ENCODE assay signal across 30 cellular contexts in the genomic region with DNA sequence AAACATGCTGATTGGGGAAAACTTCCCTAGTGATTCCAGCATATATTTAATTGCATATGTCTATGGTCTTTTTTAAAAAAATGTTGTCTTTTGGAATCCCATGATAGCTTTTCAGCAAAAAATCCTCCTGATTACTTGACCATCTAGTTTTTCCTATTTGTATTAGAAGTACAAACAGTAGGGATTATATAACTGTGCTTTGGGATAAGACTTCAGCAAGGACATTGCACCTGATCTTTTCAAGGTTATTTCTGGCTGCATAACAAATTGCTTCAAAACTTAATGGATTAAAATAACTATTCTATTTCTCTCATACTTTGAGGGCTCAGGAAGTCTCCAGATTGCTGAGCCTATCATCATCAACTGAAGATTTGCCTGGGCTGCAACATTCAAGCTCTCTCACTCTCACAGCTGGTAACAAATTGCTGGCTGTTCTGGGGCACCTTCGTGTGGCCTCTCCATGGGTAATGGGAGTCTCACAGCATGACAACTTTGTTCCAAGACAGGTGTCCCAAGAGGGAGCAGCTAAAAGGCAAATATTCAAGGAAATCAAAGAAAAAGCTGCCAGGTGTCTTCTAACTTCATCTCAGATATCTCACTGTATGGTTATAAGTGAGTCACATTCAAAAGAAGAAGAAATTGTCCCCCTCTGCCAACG.
"Had no signal": no experiment of that assay in that cellular context is flagged by ENCODE, and none has a peak within 500 bp of the region (broad histone marks: within the 10 kb centered on the region; RNA-seq: fewer than 3 reads in every experiment).

No MANE protein-coding gene starts in this region.

- H3K27me3 Mint-ChIP-seq: activated naive CD4-positive, alpha-beta T cell treated with anti-CD3 and anti-CD28 coated beads, Interleukin-2, amount 10 ng/mL, durations not matched to agents 7 days and 5 days; activated naive CD8-positive, alpha-beta T cell treated with anti-CD3 and anti-CD28 coated beads, Interleukin-2, amount 10 ng/mL, durations not matched to agents 7 days and 5 days; naive B cell; stimulated activated naive B cell treated with anti-CD40 and anti-IgM and Interleukin-4, amounts not matched to agents 10 μg/mL and 1 μg/mL and 100 μg/mL, for 72 hours had no signal

- FAIRE-seq: astrocyte had no signal

- H3K4me1 ChIP-seq: breast epithelium, esophagus muscularis mucosa, foreskin keratinocyte, parathyroid adenoma, right atrium auricular region, stomach, upper lobe of left lung, vagina had no signal

- DNase-seq: activated CD4-positive, alpha-beta T cell treated with anti-CD3 and anti-CD28 coated beads for 4 hours; activated CD4-positive, alpha-beta T cell treated with anti-CD3 and anti-CD28 coated beads, Interleukin-2, amount 50 U/mL, for 4 hours; activated effector memory CD4-positive, alpha-beta T cell treated with Interleukin-2 at 50 U/mL for 16 hours; activated naive CD4-positive, alpha-beta T cell treated with anti-CD3 and anti-CD28 coated beads, Interleukin-2, amount 10 ng/mL, durations not matched to agents 7 days and 5 days; activated naive CD8-positive, alpha-beta T cell treated with anti-CD3 and anti-CD28 coated beads, Interleukin-2, amount 10 ng/mL, durations not matched to agents 7 days and 5 days; activated T-cell treated with anti-CD3 and anti-CD28 coated beads for 4 hours; activated T-cell treated with anti-CD3 and anti-CD28 coated beads, Interleukin-2, amount 50 U/mL, for 72 hours; central memory CD4-positive, alpha-beta T cell; foreskin keratinocyte; heart right ventricle; islet precursor cell; left cardiac atrium; naive B cell; nephron progenitor cell; stimulated activated CD4-positive, alpha-beta T cell treated with anti-CD3 and anti-CD28 coated beads, Interleukin-15, amount 100 ng/mL, for 24 hours; stimulated activated CD4-positive, alpha-beta T cell treated with anti-CD3 and anti-CD28 coated beads, Interleukin-2, amount 100 ng/mL, for 24 hours; stimulated activated naive B cell treated with anti-CD40 and anti-IgM and Interleukin-4, amounts not matched to agents 10 μg/mL and 1 μg/mL and 100 μg/mL, for 72 hours; stomach; thyroid gland; upper lobe of left lung had no signal

- H3K36me3 ChIP-seq: breast epithelium, esophagus muscularis mucosa, heart right ventricle, neutrophil, right atrium auricular region, stomach, thyroid gland, upper lobe of left lung, vagina had no signal

- H3K27me3 ChIP-seq: breast epithelium, esophagus muscularis mucosa, foreskin keratinocyte, heart right ventricle, neutrophil, right atrium auricular region, stomach, thyroid gland, upper lobe of left lung, vagina had no signal

- H3K27ac ChIP-seq: breast epithelium, esophagus muscularis mucosa, foreskin keratinocyte, heart right ventricle, neutrophil, parathyroid adenoma, right atrium auricular region, stomach, thyroid gland, upper lobe of left lung, vagina had no signal

- H3K9me3 Mint-ChIP-seq: naive B cell; nephron progenitor cell; stimulated activated naive B cell treated with anti-CD40 and anti-IgM and Interleukin-4, amounts not matched to agents 10 μg/mL and 1 μg/mL and 100 μg/mL, for 72 hours had no signal

- H3K4me3 ChIP-seq: breast epithelium, esophagus muscularis mucosa, heart right ventricle, right atrium auricular region, smooth muscle cell, stomach, thyroid gland, upper lobe of left lung, vagina had no signal

- H3K4me3 Mint-ChIP-seq: activated naive CD4-positive, alpha-beta T cell treated with anti-CD3 and anti-CD28 coated beads, Interleukin-2, amount 10 ng/mL, durations not matched to agents 7 days and 5 days; activated naive CD8-positive, alpha-beta T cell treated with anti-CD3 and anti-CD28 coated beads, Interleukin-2, amount 10 ng/mL, durations not matched to agents 7 days and 5 days; activated T-cell treated with anti-CD3 and anti-CD28 coated beads, Interleukin-2, amount 50 U/mL, for 72 hours; mesothelial cell of epicardium; naive B cell; nephron progenitor cell; stimulated activated naive B cell treated with anti-CD40 and anti-IgM and Interleukin-4, amounts not matched to agents 10 μg/mL and 1 μg/mL and 100 μg/mL, for 72 hours; T-helper 2 cell treated with Interferon-gamma antibody and Interleukin-4, amounts not matched to agents 5 μg/mL and 100 μg/mL, for 36 hours had no signal

- H3K36me3 Mint-ChIP-seq: activated naive CD4-positive, alpha-beta T cell treated with anti-CD3 and anti-CD28 coated beads, Interleukin-2, amount 10 ng/mL, durations not matched to agents 7 days and 5 days; activated naive CD8-positive, alpha-beta T cell treated with anti-CD3 and anti-CD28 coated beads, Interleukin-2, amount 10 ng/mL, durations not matched to agents 7 days and 5 days; mesothelial cell of epicardium; naive B cell; stimulated activated naive B cell treated with anti-CD40 and anti-IgM and Interleukin-4, amounts not matched to agents 10 μg/mL and 1 μg/mL and 100 μg/mL, for 72 hours had no signal

- H3K4me1 Mint-ChIP-seq: activated naive CD4-positive, alpha-beta T cell treated with anti-CD3 and anti-CD28 coated beads, Interleukin-2, amount 10 ng/mL, durations not matched to agents 7 days and 5 days; activated naive CD8-positive, alpha-beta T cell treated with anti-CD3 and anti-CD28 coated beads, Interleukin-2, amount 10 ng/mL, durations not matched to agents 7 days and 5 days; nephron progenitor cell had no signal

- H3K9me3 ChIP-seq: breast epithelium, esophagus muscularis mucosa, heart right ventricle, neutrophil, right atrium auricular region, stomach, thyroid gland, upper lobe of left lung, vagina had no signal

- ATAC-seq: activated T-cell treated with anti-CD3 and anti-CD28 coated beads, Interleukin-2, amount 50 U/mL, for 72 hours; foreskin keratinocyte; heart right ventricle; left cardiac atrium; stimulated activated naive B cell treated with anti-CD40 and anti-IgM and Interleukin-4, amounts not matched to agents 10 μg/mL and 1 μg/mL and 100 μg/mL, for 72 hours had no signal

- H3K27ac Mint-ChIP-seq: activated naive CD4-positive, alpha-beta T cell treated with anti-CD3 and anti-CD28 coated beads, Interleukin-2, amount 10 ng/mL, durations not matched to agents 7 days and 5 days; activated naive CD8-positive, alpha-beta T cell treated with anti-CD3 and anti-CD28 coated beads, Interleukin-2, amount 10 ng/mL, durations not matched to agents 7 days and 5 days; activated T-cell treated with anti-CD3 and anti-CD28 coated beads, Interleukin-2, amount 50 U/mL, for 72 hours; mesothelial cell of epicardium; naive B cell; nephron progenitor cell; stimulated activated naive B cell treated with anti-CD40 and anti-IgM and Interleukin-4, amounts not matched to agents 10 μg/mL and 1 μg/mL and 100 μg/mL, for 72 hours; T-helper 2 cell treated with Interferon-gamma antibody and Interleukin-4, amounts not matched to agents 5 μg/mL and 100 μg/mL, for 36 hours had no signal
